17 cellular contexts compared by ENCODE assay signal in genomic region chr4:2729533-2729875, GRCh38. TPM values are rescaled to one million over a fixed set of nuclear protein-coding genes. Genes with fewer than 3 reads are reported as not detected.
DNase-seq lines count a peak whose midpoint lies in the region; ATAC-seq, FAIRE-seq and TF ChIP-seq lines count a peak whose summit lies in the region.
"Had no signal": no experiment of that assay in that cellular context is flagged by ENCODE, and none has a peak within 500 bp of the region (broad histone marks: within the 10 kb centered on the region; RNA-seq: fewer than 3 reads in every experiment).

No MANE protein-coding gene starts in this region.

- ATAC-seq in RWPE2 (ENCODE audit: low read depth), result no peak
- no peak for ATAC-seq in GM18861 (IDR thresholded peaks at IDR 0.05; ENCODE audit: unreplicated experiment)
- ATAC-seq: GM12878 had no signal

- TF ChIP-seq POLR2A in sigmoid colon (IDR thresholded peaks at IDR 0.05) (no peak), uterus (IDR thresholded peaks at IDR 0.05) (no peak)

- WGBS in sigmoid colon, 2 donors, result 96 to 98% methylated on average over 9 of the region's 9 CpGs

- no peak for TF ChIP-seq CTCF in RWPE2 (IDR thresholded peaks at IDR 0.05; ENCODE audit: poor library complexity, severe bottlenecking)
- TF ChIP-seq CTCF in kidney (IDR thresholded peaks at IDR 0.05; ENCODE audit: borderline replicate concordance, extremely low read depth, insufficient read depth), result no peak
- TF ChIP-seq CTCF in sigmoid colon (IDR thresholded peaks at IDR 0.05), result no peak
- TF ChIP-seq CTCF in uterus (IDR thresholded peaks at IDR 0.05), result no peak

- FAIRE-seq in kidney (lab: Jason Lieb, UNC), result no peak
- FAIRE-seq: GM12878, GM19239, H1 had no signal

- no peak overlapping the region for H3K27ac ChIP-seq in RWPE2 (ENCODE audit: poor library complexity, severe bottlenecking)
- H3K27ac ChIP-seq in kidney (ENCODE audit: low read depth in 2 of 2, low read length in 2 of 2), result peak overlapping the region; percentile 0 to 47
- H3K27ac ChIP-seq in sigmoid colon, result no peak overlapping the region
- no peak overlapping the region for H3K27ac ChIP-seq in uterus
- H3K27ac ChIP-seq: BLaER1 treated with 17β-estradiol and CSF1 and Interleukin-3, amounts not matched to agents 10 nM and 100 nM had no signal

- H3K4me1 ChIP-seq in RWPE2 (ENCODE audit: insufficient read depth, poor library complexity, severe bottlenecking) (no peaks in the 10 kb centered on the region), kidney (ENCODE audit: control insufficient read depth in 1 of 2, insufficient read depth in 1 of 2, low read depth in 1 of 2, low read length in 2 of 2) (peaks cover 0 to 2% of the 10 kb centered on the region in 2 donors), sigmoid colon (no peaks in the 10 kb centered on the region), uterus (no peaks in the 10 kb centered on the region)

- H3K27me3 ChIP-seq in RWPE2 (ENCODE audit: insufficient read depth, poor library complexity, severe bottlenecking) (no peaks in the 10 kb centered on the region), sigmoid colon (no peaks in the 10 kb centered on the region), uterus (no peaks in the 10 kb centered on the region)
- H3K27me3 ChIP-seq: BLaER1 treated with 17β-estradiol and CSF1 and Interleukin-3, amounts not matched to agents 10 nM and 100 nM had no signal

- DNase-seq in RWPE2 (ENCODE audit: low spot score) (peak; percentile 33), kidney (peak; percentile 51), sigmoid colon (peak; percentile 29), uterus (no peak), RKO (ENCODE audit: low spot score) (no peak)
- DNase-seq: CD8-positive, alpha-beta memory T cell; COR-L47; DMS 273 treated with DMSO at 0.1 percent for 48 hours; DMS53; DND-41; EL; H9 had no signal

- H3K36me3 ChIP-seq in RWPE2 (ENCODE audit: low read depth) (peaks cover 9% of the 10 kb centered on the region; the same call in 1 of the 2 replicates), kidney (ENCODE audit: control insufficient read depth in 1 of 2, insufficient read depth in 2 of 2, low read length in 2 of 2) (peaks cover 6 to 12% of the 10 kb centered on the region in 2 donors), sigmoid colon (peaks cover 10 to 77% (median 25%) of the 10 kb centered on the region in 4 donors), uterus (no peaks in the 10 kb centered on the region)

- H3K9me3 ChIP-seq in RWPE2 (ENCODE audit: severe bottlenecking), result no peaks in the 10 kb centered on the region
- no peaks in the 10 kb centered on the region for H3K9me3 ChIP-seq in kidney (ENCODE audit: control insufficient read depth in 1 of 2, low read length in 2 of 2)
- H3K9me3 ChIP-seq in sigmoid colon, result no peaks in the 10 kb centered on the region
- H3K9me3 ChIP-seq in uterus, result no peaks in the 10 kb centered on the region
- H3K9me3 ChIP-seq: BLaER1 treated with 17β-estradiol and CSF1 and Interleukin-3, amounts not matched to agents 10 nM and 100 nM had no signal

- H3K4me3 ChIP-seq in RWPE2 (ENCODE audit: severe bottlenecking) (no peak overlapping the region), kidney (ENCODE audit: low read length in 2 of 2) (no peak overlapping the region), sigmoid colon (no peak overlapping the region), uterus (no peak overlapping the region)
- H3K4me3 ChIP-seq: BLaER1 treated with 17β-estradiol and CSF1 and Interleukin-3, amounts not matched to agents 10 nM and 100 nM; GM12878 had no signal

- TF ChIP-seq EP300 in sigmoid colon (IDR thresholded peaks at IDR 0.05), result no peak

- intact Hi-C loops in kidney (cut with DNase I) (no loop called here), sigmoid colon (cut with DNase I) (no loop called here), uterus (cut with DNase I; ENCODE audit: low total_unique reads) (no loop called here)

- no peak overlapping the region for H3K9ac ChIP-seq in kidney (ENCODE audit: low read length in 2 of 2)
- H3K9ac ChIP-seq: BLaER1 treated with 17β-estradiol and CSF1 and Interleukin-3, amounts not matched to agents 10 nM and 100 nM had no signal

RNA-seq across cellular contexts. Expression of gene TNIP2, which starts 26.6 kb away (rescaled TPM):
- total RNA-seq in kidney (44.4 TPM), sigmoid colon (10 to 100 TPM; 56.3 to 68.8 (median 66.9) TPM), uterus (10 to 100 TPM; 27.6 to 50.0 (median 36.1) TPM)
- polyA plus RNA-seq in kidney (ENCODE audit: insufficient read depth, low read depth, low replicate concordance) (43.1 TPM), sigmoid colon (10 to 100 TPM; 51.7 to 65.0 (median 51.8) TPM)

Comparison
In these comparisons a context has a peak if more than half of its experiments do, and no peak if none do; other contexts are left out.
1. DNase-seq: peak in RWPE2 (single experiment), kidney (single experiment) and sigmoid colon (single experiment); none in uterus (0 of 2) and RKO (single experiment).
2. H3K27ac ChIP-seq: peak in kidney (2 of 2); none in RWPE2 (single experiment), sigmoid colon (0 of 4) and uterus (0 of 2).